In the genomic region with DNA sequence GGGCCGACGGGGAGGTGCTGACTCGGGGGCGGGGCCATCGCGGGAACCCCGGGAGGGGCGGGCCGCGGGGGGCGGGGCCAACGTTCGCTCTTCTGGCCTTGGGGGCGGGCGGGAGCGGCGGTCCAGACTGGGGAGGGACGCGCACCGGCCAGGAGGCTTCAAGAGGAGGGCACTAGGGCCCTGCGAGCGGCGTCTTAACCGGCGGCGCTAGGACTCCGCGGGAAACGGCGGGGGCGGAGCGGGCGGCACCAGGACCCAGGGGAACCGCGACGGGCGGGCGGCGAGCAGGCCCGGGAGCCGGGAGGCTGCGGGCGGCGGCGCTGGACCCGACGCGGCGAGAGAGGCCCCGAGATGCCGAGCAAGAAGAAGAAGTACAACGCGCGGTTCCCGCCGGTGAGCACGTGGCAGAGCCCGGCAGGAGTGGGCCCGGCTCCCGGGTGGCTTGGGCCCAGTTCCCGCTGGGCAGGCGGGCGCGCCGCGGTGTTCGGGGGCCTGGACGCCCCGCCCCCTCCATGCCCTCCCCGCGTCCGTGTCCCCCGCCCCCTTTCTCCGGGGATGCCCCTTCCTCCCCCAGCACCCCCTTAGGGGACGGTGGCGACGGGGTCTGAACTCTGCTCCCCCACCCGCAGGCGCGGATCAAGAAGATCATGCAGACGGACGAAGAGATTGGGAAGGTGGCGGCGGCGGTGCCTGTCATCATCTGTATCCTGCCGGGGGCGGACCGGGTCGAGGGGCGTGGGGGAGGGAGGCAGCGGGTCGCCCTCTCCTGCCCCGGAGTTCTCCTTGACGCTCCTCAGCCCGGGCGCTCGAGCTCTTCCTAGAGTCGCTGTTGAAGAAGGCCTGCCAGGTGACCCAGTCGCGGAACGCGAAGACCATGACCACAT, we compare ENCODE assay signal across 8 cellular contexts. TPM values are rescaled to one million over a fixed set of nuclear protein-coding genes. Genes with fewer than 3 reads are reported as not detected.
DNase-seq lines count a peak whose midpoint lies in the region; ATAC-seq and TF ChIP-seq lines count a peak whose summit lies in the region.

A gene with protein sequence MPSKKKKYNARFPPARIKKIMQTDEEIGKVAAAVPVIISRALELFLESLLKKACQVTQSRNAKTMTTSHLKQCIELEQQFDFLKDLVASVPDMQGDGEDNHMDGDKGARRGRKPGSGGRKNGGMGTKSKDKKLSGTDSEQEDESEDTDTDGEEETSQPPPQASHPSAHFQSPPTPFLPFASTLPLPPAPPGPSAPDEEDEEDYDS (plus strand): TSS at position 276 of the 884 bp plus-strand sequence. CDS start 76 bp downstream, at position 352.

- H3K27ac Mint-ChIP-seq in naive B cell: peak within 1 kb of the TSS; percentile 82 to 92 (median 86)
- peak within 1 kb of the TSS; percentile 89 for H3K27ac Mint-ChIP-seq in stimulated activated effector memory CD8-positive, alpha-beta T cell treated with anti-CD3 and anti-CD28 coated beads, Interleukin-12 subunit alpha, Interleukin-12 subunit beta, amount 100 ng/mL, for 72 hours

- peak within 1 kb of the TSS; percentile 85 to 98 (median 92) for H3K4me3 Mint-ChIP-seq in naive B cell
- peak within 1 kb of the TSS; percentile 89 for H3K4me3 Mint-ChIP-seq in stimulated activated effector memory CD8-positive, alpha-beta T cell treated with anti-CD3 and anti-CD28 coated beads, Interleukin-12 subunit alpha, Interleukin-12 subunit beta, amount 100 ng/mL, for 72 hours

- ATAC-seq in naive B cell (ENCODE audit: low read depth in 2 of 2): peak; percentile 88 to 90
- peak; percentile 94 for ATAC-seq in stimulated activated effector memory CD8-positive, alpha-beta T cell treated with anti-CD3 and anti-CD28 coated beads, Interleukin-12 subunit alpha, Interleukin-12 subunit beta, amount 100 ng/mL, for 72 hours

- no peaks in the 10 kb centered on the region for H3K27me3 Mint-ChIP-seq in naive B cell

- H3K9me3 Mint-ChIP-seq in naive B cell: no peaks in the 10 kb centered on the region
- no peaks in the 10 kb centered on the region for H3K9me3 Mint-ChIP-seq in stimulated activated effector memory CD8-positive, alpha-beta T cell treated with anti-CD3 and anti-CD28 coated beads, Interleukin-12 subunit alpha, Interleukin-12 subunit beta, amount 100 ng/mL, for 72 hours

- TF ChIP-seq CTCF in LNCaP clone FGC (IDR thresholded peaks at IDR 0.05; ENCODE audit: control insufficient read depth, extremely low read depth, insufficient read depth): peak; percentile 9; the same call in 1 of the 2 replicates

- DNase-seq in DMS79 treated with DMSO at 0.1 percent for 48 hours (lab: John Stamatoyannopoulos, UW) (peak; percentile 93), GOT3 (lab: John Stamatoyannopoulos, UW) (peak; percentile 86), LNCaP clone FGC (ENCODE audit: low read depth) (peak; percentile 91), RPMI8226 (peak; percentile 100), fibroblast of gingiva (ENCODE audit: low read depth) (peak; percentile 99), naive B cell (peak; percentile 96)
- peak; percentile 98 to 100 for DNase-seq in activated T-helper 1 cell treated with anti-CD3 and anti-CD28 coated beads, Interleukin-2, amount 50 U/mL, for 16 hours (ENCODE audit: low read depth in 1 of 2, low spot score in 1 of 2)
- DNase-seq in stimulated activated effector memory CD8-positive, alpha-beta T cell treated with anti-CD3 and anti-CD28 coated beads, Interleukin-12 subunit alpha, Interleukin-12 subunit beta, amount 100 ng/mL, for 72 hours (ENCODE audit: low spot score in 2 of 2): peak; percentile 96 to 98

- H3K4me1 Mint-ChIP-seq in naive B cell: peaks cover 34 to 57% (median 53%) of the 10 kb centered on the region in 3 donors
- H3K4me1 Mint-ChIP-seq in stimulated activated effector memory CD8-positive, alpha-beta T cell treated with anti-CD3 and anti-CD28 coated beads, Interleukin-12 subunit alpha, Interleukin-12 subunit beta, amount 100 ng/mL, for 72 hours: peaks cover 42% of the 10 kb centered on the region

- peak within 1 kb of the TSS; percentile 95 for H3K4me3 ChIP-seq in LNCaP clone FGC (ENCODE audit: low read depth, low read length)

- no peaks in the 10 kb centered on the region for H3K36me3 Mint-ChIP-seq in naive B cell
- H3K36me3 Mint-ChIP-seq in stimulated activated effector memory CD8-positive, alpha-beta T cell treated with anti-CD3 and anti-CD28 coated beads, Interleukin-12 subunit alpha, Interleukin-12 subunit beta, amount 100 ng/mL, for 72 hours: peaks cover 55% of the 10 kb centered on the region

RNA-seq across cellular contexts. Expression of the gene that starts here (rescaled TPM):
- polyA plus RNA-seq in naive B cell (ENCODE audit: low read depth in 6 of 6): 10 to 100 TPM; 57.3 to 89.8 (median 71.1) TPM

Comparison
In these comparisons a context has a peak if more than half of its experiments do, and no peak if none do; other contexts are left out.
1. Peak in every context shown above with its lines: DNase-seq, ATAC-seq and H3K4me3 ChIP-seq.